ENCODE assay signal across 8 cellular contexts in the genomic region with DNA sequence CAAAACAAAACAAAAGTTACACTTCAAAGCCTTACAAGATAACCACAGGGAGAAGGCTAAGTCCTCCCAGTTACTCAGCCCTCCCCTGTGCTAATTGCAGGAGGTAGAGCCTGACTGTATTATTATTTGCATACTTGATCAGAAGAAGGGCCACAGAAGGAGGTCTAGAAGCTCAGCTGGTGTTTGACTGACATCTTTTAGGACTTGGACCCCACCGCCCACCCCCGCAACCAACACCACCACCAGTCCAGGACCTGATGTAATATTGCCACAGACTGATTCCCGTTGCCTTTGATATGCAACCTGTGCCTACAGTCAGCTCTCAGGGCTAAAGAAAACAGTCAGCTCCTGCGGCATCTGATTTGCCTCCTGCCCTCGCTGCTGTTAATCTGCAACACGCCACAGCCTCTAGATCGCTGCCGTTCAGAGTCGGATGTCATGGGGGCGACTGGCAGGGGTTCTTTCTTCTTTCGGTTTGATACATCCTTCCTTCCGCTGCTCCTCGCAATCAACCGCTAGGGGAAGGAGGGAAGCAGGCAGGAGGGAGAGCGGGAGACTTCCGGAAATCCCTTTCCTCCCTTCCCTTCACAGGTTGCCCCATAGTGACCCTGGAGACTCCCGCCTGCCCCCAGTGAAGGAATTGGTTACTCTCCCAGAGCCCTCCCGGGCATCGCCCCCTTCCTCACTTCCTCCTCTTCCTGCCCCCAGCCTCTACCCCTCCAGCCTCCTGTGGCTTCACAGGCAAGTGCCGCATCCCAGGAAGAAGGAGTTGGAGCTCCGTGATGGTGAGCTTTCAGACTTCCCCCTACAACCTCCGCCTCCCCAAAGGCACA.
DNase-seq lines count a peak whose midpoint lies in the region; ATAC-seq and TF ChIP-seq lines count a peak whose summit lies in the region.

No MANE protein-coding gene starts in this region.

- H3K27ac ChIP-seq in epithelial cell of prostate, result peak overlapping the region; percentile 41
- H3K27ac ChIP-seq in tibial artery, result no peak overlapping the region

- H3K4me1 Mint-ChIP-seq in T-helper 2 cell treated with Interferon-gamma antibody and Interleukin-4, amounts not matched to agents 5 μg/mL and 100 μg/mL, for 36 hours (ENCODE audit: low read depth), result peaks cover 8% of the 10 kb centered on the region

- H3K9me3 Mint-ChIP-seq in T-helper 2 cell treated with Interferon-gamma antibody and Interleukin-4, amounts not matched to agents 5 μg/mL and 100 μg/mL, for 36 hours, result no peaks in the 10 kb centered on the region

- no peaks in the 10 kb centered on the region for H3K36me3 Mint-ChIP-seq in T-helper 2 cell treated with Interferon-gamma antibody and Interleukin-4, amounts not matched to agents 5 μg/mL and 100 μg/mL, for 36 hours (ENCODE audit: low read depth)

- peak; percentile 18 to 34 for TF ChIP-seq CTCF in tibial artery (IDR thresholded peaks at IDR 0.05)

- H3K4me3 ChIP-seq in mononuclear cell (ENCODE audit: low read length), result peak overlapping the region; percentile 6
- peak overlapping the region; percentile 28 to 57 for H3K4me3 ChIP-seq in tibial artery

- H3K27ac Mint-ChIP-seq in T-helper 2 cell treated with Interferon-gamma antibody and Interleukin-4, amounts not matched to agents 5 μg/mL and 100 μg/mL, for 36 hours, result no peak overlapping the region

- H3K36me3 ChIP-seq in tibial artery, result no peaks in the 10 kb centered on the region

- H3K9me3 ChIP-seq in mononuclear cell (ENCODE audit: low read depth, low read length), result no peaks in the 10 kb centered on the region
- H3K9me3 ChIP-seq in tibial artery, result no peaks in the 10 kb centered on the region

- peak; percentile 74 for DNase-seq in GM03348 (ENCODE audit: low spot score)
- DNase-seq in T-helper 2 cell treated with Interferon-gamma antibody and Interleukin-4, amounts not matched to agents 5 μg/mL and 100 μg/mL, for 36 hours (ENCODE audit: low spot score), result peak; percentile 5
- no peak for DNase-seq in epithelial cell of prostate (ENCODE audit: low read depth, low spot score)
- no peak for DNase-seq in tibial artery
- DNase-seq in T-helper 9 cell, result no peak

- intact Hi-C loops in tibial artery (cut with DNase I; ENCODE audit: low total_unique reads), result no loop called here

- H3K27me3 Mint-ChIP-seq in T-helper 2 cell treated with Interferon-gamma antibody and Interleukin-4, amounts not matched to agents 5 μg/mL and 100 μg/mL, for 36 hours (ENCODE audit: low read depth), result no peaks in the 10 kb centered on the region

- H3K4me3 Mint-ChIP-seq in T-helper 2 cell treated with Interferon-gamma antibody and Interleukin-4, amounts not matched to agents 5 μg/mL and 100 μg/mL, for 36 hours, result peak overlapping the region; percentile 66

- H3K4me1 ChIP-seq in mononuclear cell (ENCODE audit: insufficient read depth, low read length) (no peaks in the 10 kb centered on the region), tibial artery (peaks cover 0 to 8% (median 0%) of the 10 kb centered on the region in 4 donors)

- ATAC-seq in GM21360 (IDR thresholded peaks at IDR 0.05; ENCODE audit: unreplicated experiment), result peak; percentile 67
- ATAC-seq in HG03571 (IDR thresholded peaks at IDR 0.05; ENCODE audit: unreplicated experiment), result peak; percentile 70

- H3K27me3 ChIP-seq in mononuclear cell (ENCODE audit: insufficient read depth, low read length) (no peaks in the 10 kb centered on the region), tibial artery (peaks cover 0 to 16% of the 10 kb centered on the region in 2 donors)

Comparison
In these comparisons a context has a peak if more than half of its experiments do, and no peak if none do; other contexts are left out.
1. DNase-seq: peak in GM03348 (single experiment) and T-helper 2 cell treated with Interferon-gamma antibody and Interleukin-4, amounts not matched to agents 5 μg/mL and 100 μg/mL, for 36 hours (single experiment); none in epithelial cell of prostate (single experiment), tibial artery (0 of 2) and T-helper 9 cell (single experiment).